1 cellular context compared by ENCODE assay signal in the genomic region with DNA sequence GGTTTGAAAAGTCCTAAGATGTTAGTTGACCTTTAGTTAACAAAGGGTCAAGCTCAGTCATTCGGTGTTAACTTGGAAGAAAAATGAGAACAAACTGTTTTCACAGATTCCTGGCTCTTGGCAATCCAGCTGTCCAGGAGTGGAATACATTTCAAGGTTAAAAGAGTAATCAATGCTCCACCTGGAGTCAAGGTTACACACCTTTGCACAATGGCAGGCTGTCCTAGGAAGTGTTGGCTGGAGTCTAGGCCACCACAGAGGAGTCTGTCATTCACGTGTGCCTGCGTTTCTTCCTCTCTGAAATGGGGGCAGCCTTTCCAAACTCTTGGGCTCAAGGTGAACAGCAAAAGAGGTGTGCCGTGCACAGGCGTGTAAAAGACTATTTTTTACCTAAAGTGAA.
TF ChIP-seq lines count a peak whose summit lies in the region.

No MANE protein-coding gene starts in this region.

TF ChIP-seq in HepG2, 621 proteins besides CTCF, POLR2A, EP300 and RAD21 (continued from another document and continues in another):
- TF ChIP-seq, protein P1, sequence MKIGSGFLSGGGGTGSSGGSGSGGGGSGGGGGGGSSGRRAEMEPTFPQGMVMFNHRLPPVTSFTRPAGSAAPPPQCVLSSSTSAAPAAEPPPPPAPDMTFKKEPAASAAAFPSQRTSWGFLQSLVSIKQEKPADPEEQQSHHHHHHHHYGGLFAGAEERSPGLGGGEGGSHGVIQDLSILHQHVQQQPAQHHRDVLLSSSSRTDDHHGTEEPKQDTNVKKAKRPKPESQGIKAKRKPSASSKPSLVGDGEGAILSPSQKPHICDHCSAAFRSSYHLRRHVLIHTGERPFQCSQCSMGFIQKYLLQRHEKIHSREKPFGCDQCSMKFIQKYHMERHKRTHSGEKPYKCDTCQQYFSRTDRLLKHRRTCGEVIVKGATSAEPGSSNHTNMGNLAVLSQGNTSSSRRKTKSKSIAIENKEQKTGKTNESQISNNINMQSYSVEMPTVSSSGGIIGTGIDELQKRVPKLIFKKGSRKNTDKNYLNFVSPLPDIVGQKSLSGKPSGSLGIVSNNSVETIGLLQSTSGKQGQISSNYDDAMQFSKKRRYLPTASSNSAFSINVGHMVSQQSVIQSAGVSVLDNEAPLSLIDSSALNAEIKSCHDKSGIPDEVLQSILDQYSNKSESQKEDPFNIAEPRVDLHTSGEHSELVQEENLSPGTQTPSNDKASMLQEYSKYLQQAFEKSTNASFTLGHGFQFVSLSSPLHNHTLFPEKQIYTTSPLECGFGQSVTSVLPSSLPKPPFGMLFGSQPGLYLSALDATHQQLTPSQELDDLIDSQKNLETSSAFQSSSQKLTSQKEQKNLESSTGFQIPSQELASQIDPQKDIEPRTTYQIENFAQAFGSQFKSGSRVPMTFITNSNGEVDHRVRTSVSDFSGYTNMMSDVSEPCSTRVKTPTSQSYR (CRISPR knock-in tag; IDR thresholded peaks at IDR 0.05; ENCODE audit: borderline replicate concordance) = peak; percentile 49; the same call in 1 of the 2 replicates
- TF ChIP-seq ZNF776 (CRISPR knock-in tag; IDR thresholded peaks at IDR 0.05) (no peak), KLF9 (CRISPR knock-in tag; IDR thresholded peaks at IDR 0.05; ENCODE audit: low read depth) (no peak), SRY (CRISPR knock-in tag; IDR thresholded peaks at IDR 0.05) (no peak), PRMT3 (CRISPR knock-in tag; IDR thresholded peaks at IDR 0.05; ENCODE audit: borderline replicate concordance, low read depth) (no peak), ZNF160 (CRISPR knock-in tag; IDR thresholded peaks at IDR 0.05) (0 out of 2 replicates have a peak, but pooled peaks have one; percentile 20), RARA (CRISPR knock-in tag; IDR thresholded peaks at IDR 0.05) (peak; percentile 95), ZNF235 (CRISPR knock-in tag; IDR thresholded peaks at IDR 0.05; ENCODE audit: borderline replicate concordance) (no peak), ZNF329 (CRISPR knock-in tag; IDR thresholded peaks at IDR 0.05; ENCODE audit: low read depth) (no peak), TBL1XR1 (IDR thresholded peaks at IDR 0.05; ENCODE audit: borderline replicate concordance, low read length, partially characterized antibody) (peak; percentile 89), ZNF547 (CRISPR knock-in tag; IDR thresholded peaks at IDR 0.05) (no peak), ATF7 (IDR thresholded peaks at IDR 0.05) (no peak), ATF7 (CRISPR knock-in tag; IDR thresholded peaks at IDR 0.05) (no peak), ZNF333 (CRISPR knock-in tag; IDR thresholded peaks at IDR 0.05; ENCODE audit: borderline replicate concordance) (no peak), SYNCRIP (IDR thresholded peaks at IDR 0.05; ENCODE audit: insufficient read depth, low read depth, low read length) (no peak), PCBP1 (IDR thresholded peaks at IDR 0.05; ENCODE audit: borderline replicate concordance, low read depth, low read length) (no peak), ZNF253 (CRISPR knock-in tag; IDR thresholded peaks at IDR 0.05; ENCODE audit: borderline replicate concordance) (no peak), ZNF7 (CRISPR knock-in tag; IDR thresholded peaks at IDR 0.05) (no peak), ZNF891 (CRISPR knock-in tag; IDR thresholded peaks at IDR 0.05) (no peak)
- TF ChIP-seq, protein P2, sequence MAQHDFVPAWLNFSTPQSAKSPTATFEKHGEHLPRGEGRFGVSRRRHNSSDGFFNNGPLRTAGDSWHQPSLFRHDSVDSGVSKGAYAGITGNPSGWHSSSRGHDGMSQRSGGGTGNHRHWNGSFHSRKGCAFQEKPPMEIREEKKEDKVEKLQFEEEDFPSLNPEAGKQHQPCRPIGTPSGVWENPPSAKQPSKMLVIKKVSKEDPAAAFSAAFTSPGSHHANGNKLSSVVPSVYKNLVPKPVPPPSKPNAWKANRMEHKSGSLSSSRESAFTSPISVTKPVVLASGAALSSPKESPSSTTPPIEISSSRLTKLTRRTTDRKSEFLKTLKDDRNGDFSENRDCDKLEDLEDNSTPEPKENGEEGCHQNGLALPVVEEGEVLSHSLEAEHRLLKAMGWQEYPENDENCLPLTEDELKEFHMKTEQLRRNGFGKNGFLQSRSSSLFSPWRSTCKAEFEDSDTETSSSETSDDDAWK (CRISPR knock-in tag; IDR thresholded peaks at IDR 0.05) = no peak
- TF ChIP-seq, protein P3, sequence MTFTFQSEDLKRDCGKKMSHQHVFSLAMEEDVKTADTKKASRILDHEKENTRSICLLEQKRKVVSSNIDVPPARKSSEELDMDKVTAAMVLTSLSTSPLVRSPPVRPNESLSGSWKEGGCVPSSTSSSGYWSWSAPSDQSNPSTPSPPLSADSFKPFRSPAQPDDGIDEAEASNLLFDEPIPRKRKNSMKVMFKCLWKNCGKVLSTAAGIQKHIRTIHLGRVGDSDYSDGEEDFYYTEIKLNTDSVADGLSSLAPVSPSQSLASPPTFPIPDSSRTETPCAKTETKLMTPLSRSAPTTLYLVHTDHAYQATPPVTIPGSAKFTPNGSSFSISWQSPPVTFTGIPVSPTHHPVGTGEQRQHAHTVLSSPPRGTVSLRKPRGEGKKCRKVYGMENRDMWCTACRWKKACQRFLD (CRISPR knock-in tag; IDR thresholded peaks at IDR 0.05; ENCODE audit: borderline replicate concordance) = no peak
- TF ChIP-seq, protein P4, sequence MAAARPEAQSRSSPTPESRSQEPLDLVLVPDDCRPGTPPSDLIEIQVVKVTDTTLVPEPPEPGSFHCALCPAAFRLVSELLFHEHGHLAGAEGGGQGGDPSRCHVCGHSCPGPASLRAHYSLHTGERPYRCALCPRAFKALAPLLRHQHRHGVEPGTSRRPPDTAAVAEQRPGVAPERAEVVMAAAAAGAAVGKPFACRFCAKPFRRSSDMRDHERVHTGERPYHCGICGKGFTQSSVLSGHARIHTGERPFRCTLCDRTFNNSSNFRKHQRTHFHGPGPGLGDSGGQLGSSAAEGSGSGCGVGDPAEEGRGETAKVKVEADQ (CRISPR knock-in tag; IDR thresholded peaks at IDR 0.05; ENCODE audit: borderline replicate concordance) = no peak
- TF ChIP-seq, protein P5, sequence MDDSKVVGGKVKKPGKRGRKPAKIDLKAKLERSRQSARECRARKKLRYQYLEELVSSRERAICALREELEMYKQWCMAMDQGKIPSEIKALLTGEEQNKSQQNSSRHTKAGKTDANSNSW (CRISPR knock-in tag; IDR thresholded peaks at IDR 0.05; ENCODE audit: borderline replicate concordance) = no peak
- TF ChIP-seq, protein P6, sequence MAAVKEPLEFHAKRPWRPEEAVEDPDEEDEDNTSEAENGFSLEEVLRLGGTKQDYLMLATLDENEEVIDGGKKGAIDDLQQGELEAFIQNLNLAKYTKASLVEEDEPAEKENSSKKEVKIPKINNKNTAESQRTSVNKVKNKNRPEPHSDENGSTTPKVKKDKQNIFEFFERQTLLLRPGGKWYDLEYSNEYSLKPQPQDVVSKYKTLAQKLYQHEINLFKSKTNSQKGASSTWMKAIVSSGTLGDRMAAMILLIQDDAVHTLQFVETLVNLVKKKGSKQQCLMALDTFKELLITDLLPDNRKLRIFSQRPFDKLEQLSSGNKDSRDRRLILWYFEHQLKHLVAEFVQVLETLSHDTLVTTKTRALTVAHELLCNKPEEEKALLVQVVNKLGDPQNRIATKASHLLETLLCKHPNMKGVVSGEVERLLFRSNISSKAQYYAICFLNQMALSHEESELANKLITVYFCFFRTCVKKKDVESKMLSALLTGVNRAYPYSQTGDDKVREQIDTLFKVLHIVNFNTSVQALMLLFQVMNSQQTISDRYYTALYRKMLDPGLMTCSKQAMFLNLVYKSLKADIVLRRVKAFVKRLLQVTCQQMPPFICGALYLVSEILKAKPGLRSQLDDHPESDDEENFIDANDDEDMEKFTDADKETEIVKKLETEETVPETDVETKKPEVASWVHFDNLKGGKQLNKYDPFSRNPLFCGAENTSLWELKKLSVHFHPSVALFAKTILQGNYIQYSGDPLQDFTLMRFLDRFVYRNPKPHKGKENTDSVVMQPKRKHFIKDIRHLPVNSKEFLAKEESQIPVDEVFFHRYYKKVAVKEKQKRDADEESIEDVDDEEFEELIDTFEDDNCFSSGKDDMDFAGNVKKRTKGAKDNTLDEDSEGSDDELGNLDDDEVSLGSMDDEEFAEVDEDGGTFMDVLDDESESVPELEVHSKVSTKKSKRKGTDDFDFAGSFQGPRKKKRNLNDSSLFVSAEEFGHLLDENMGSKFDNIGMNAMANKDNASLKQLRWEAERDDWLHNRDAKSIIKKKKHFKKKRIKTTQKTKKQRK (IDR thresholded peaks at IDR 0.05; ENCODE audit: low read length) = no peak
- TF ChIP-seq, protein P7, sequence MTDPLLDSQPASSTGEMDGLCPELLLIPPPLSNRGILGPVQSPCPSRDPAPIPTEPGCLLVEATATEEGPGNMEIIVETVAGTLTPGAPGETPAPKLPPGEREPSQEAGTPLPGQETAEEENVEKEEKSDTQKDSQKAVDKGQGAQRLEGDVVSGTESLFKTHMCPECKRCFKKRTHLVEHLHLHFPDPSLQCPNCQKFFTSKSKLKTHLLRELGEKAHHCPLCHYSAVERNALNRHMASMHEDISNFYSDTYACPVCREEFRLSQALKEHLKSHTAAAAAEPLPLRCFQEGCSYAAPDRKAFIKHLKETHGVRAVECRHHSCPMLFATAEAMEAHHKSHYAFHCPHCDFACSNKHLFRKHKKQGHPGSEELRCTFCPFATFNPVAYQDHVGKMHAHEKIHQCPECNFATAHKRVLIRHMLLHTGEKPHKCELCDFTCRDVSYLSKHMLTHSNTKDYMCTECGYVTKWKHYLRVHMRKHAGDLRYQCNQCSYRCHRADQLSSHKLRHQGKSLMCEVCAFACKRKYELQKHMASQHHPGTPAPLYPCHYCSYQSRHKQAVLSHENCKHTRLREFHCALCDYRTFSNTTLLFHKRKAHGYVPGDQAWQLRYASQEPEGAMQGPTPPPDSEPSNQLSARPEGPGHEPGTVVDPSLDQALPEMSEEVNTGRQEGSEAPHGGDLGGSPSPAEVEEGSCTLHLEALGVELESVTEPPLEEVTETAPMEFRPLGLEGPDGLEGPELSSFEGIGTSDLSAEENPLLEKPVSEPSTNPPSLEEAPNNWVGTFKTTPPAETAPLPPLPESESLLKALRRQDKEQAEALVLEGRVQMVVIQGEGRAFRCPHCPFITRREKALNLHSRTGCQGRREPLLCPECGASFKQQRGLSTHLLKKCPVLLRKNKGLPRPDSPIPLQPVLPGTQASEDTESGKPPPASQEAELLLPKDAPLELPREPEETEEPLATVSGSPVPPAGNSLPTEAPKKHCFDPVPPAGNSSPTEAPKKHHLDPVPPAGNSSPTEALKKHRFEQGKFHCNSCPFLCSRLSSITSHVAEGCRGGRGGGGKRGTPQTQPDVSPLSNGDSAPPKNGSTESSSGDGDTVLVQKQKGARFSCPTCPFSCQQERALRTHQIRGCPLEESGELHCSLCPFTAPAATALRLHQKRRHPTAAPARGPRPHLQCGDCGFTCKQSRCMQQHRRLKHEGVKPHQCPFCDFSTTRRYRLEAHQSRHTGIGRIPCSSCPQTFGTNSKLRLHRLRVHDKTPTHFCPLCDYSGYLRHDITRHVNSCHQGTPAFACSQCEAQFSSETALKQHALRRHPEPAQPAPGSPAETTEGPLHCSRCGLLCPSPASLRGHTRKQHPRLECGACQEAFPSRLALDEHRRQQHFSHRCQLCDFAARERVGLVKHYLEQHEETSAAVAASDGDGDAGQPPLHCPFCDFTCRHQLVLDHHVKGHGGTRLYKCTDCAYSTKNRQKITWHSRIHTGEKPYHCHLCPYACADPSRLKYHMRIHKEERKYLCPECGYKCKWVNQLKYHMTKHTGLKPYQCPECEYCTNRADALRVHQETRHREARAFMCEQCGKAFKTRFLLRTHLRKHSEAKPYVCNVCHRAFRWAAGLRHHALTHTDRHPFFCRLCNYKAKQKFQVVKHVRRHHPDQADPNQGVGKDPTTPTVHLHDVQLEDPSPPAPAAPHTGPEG (CRISPR knock-in tag; IDR thresholded peaks at IDR 0.05) = no peak
- TF ChIP-seq, protein P8, sequence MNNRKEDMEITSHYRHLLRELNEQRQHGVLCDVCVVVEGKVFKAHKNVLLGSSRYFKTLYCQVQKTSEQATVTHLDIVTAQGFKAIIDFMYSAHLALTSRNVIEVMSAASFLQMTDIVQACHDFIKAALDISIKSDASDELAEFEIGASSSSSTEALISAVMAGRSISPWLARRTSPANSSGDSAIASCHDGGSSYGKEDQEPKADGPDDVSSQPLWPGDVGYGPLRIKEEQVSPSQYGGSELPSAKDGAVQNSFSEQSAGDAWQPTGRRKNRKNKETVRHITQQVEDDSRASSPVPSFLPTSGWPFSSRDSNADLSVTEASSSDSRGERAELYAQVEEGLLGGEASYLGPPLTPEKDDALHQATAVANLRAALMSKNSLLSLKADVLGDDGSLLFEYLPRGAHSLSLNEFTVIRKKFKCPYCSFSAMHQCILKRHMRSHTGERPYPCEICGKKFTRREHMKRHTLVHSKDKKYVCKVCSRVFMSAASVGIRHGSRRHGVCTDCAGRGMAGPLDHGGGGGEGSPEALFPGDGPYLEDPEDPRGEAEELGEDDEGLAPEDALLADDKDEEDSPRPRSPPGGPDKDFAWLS (CRISPR knock-in tag; IDR thresholded peaks at IDR 0.05; ENCODE audit: borderline replicate concordance) = 0 out of 2 replicates have a peak, but pooled peaks have one; percentile 53
- TF ChIP-seq, protein P9, sequence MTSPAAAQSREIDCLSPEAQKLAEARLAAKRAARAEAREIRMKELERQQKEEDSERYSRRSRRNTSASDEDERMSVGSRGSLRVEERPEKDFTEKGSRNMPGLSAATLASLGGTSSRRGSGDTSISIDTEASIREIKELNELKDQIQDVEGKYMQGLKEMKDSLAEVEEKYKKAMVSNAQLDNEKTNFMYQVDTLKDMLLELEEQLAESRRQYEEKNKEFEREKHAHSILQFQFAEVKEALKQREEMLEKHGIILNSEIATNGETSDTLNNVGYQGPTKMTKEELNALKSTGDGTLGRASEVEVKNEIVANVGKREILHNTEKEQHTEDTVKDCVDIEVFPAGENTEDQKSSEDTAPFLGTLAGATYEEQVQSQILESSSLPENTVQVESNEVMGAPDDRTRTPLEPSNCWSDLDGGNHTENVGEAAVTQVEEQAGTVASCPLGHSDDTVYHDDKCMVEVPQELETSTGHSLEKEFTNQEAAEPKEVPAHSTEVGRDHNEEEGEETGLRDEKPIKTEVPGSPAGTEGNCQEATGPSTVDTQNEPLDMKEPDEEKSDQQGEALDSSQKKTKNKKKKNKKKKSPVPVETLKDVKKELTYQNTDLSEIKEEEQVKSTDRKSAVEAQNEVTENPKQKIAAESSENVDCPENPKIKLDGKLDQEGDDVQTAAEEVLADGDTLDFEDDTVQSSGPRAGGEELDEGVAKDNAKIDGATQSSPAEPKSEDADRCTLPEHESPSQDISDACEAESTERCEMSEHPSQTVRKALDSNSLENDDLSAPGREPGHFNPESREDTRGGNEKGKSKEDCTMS (CRISPR knock-in tag; conservative IDR thresholded peaks at IDR 0.05) = no peak
- TF ChIP-seq, protein P10, sequence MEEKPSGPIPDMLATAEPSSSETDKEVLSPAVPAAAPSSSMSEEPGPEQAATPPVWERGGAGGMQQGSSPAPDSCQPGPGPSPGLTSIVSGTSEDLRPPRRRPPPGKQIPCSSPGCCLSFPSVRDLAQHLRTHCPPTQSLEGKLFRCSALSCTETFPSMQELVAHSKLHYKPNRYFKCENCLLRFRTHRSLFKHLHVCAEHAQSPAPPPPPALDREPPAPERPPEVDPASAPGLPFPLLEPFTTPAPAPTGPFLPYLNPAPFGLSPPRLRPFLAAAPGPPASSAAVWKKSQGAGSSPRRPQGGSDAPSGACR (CRISPR knock-in tag; IDR thresholded peaks at IDR 0.05) = no peak
